ENCODE assay signal across 13 cellular contexts in the genomic region with DNA sequence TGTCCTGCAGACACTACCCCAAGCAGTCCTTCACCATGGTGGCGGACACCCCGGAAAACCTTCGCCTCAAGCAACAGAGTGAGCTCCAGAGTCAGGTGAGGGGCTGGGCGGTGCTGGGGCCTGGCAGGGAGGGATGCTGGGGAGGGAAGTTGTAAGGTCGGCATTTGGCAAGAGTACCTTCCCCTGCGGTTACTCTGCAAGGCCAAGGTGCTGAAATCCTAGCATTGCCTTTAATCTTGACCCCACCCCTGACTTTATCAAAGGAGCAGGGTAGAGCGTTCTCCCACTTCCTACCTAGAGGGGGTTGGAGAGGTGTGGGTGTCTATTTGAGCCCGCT. TPM values are rescaled to one million over a fixed set of nuclear protein-coding genes. Genes with fewer than 3 reads are reported as not detected.
A peak's percentile ranks its signal among the peaks of the same experiment; 100 is the strongest.
DNase-seq lines count a peak whose midpoint lies in the region; ATAC-seq and TF ChIP-seq lines count a peak whose summit lies in the region.
"Had no signal": no experiment of that assay in that cellular context is flagged by ENCODE, and none has a peak within 500 bp of the region (broad histone marks: within the 10 kb centered on the region; RNA-seq: fewer than 3 reads in every experiment).

No MANE protein-coding gene starts in this region.

- H3K36me3 ChIP-seq in subcutaneous abdominal adipose tissue (ENCODE audit: control insufficient read depth in 5 of 5, insufficient read depth in 5 of 5, low read length in 5 of 5) (peaks cover 0 to 80% (median 62%) of the 10 kb centered on the region in 5 donors), tibial nerve (peaks cover 4 to 62% (median 4%) of the 10 kb centered on the region in 3 donors)
- H3K36me3 ChIP-seq: prostate gland had no signal

- H3K4me3 ChIP-seq in subcutaneous abdominal adipose tissue (ENCODE audit: low read depth in 1 of 5, low read length in 5 of 5): no peak overlapping the region
- H3K4me3 ChIP-seq in tibial nerve: no peak overlapping the region
- H3K4me3 ChIP-seq: prostate gland, thoracic aorta had no signal

- peak overlapping the region in 1 of 5 donors; percentile 55 for H3K9ac ChIP-seq in subcutaneous abdominal adipose tissue (ENCODE audit: low read length in 5 of 5)

- H3K36me3 Mint-ChIP-seq in activated T-cell treated with anti-CD3 and anti-CD28 coated beads, Interleukin-2, amount 50 U/mL, for 72 hours (ENCODE audit: insufficient read depth in 2 of 2): peaks cover 4 to 12% of the 10 kb centered on the region in 2 donors
- H3K36me3 Mint-ChIP-seq in T-helper 17 cell (ENCODE audit: low read depth) (peaks cover 3% of the 10 kb centered on the region), immature natural killer cell (peaks cover 9 to 26% (median 9%) of the 10 kb centered on the region in 3 donors)

- H3K27ac ChIP-seq in subcutaneous abdominal adipose tissue (ENCODE audit: low read depth, low read length): peak overlapping the region; percentile 30
- H3K27ac ChIP-seq in tibial nerve: peak overlapping the region in 2 of 4 donors; percentile 23 to 46
- H3K27ac ChIP-seq: prostate gland had no signal

- peak overlapping the region; percentile 89 for H3K27ac Mint-ChIP-seq in activated T-cell treated with anti-CD3 and anti-CD28 coated beads, Interleukin-2, amount 50 U/mL, for 72 hours
- peak overlapping the region; percentile 99 for H3K27ac Mint-ChIP-seq in T-helper 17 cell
- H3K27ac Mint-ChIP-seq in immature natural killer cell: peak overlapping the region; percentile 71 to 97 (median 91)

- no peaks in the 10 kb centered on the region for H3K9me3 Mint-ChIP-seq in activated T-cell treated with anti-CD3 and anti-CD28 coated beads, Interleukin-2, amount 50 U/mL, for 72 hours
- H3K9me3 Mint-ChIP-seq in immature natural killer cell: peaks cover 0 to 4% (median 0%) of the 10 kb centered on the region in 6 donors
- H3K9me3 Mint-ChIP-seq: brain had no signal

- peak in 1 of 2 donors; percentile 4 for ATAC-seq in activated T-cell treated with anti-CD3 and anti-CD28 coated beads, Interleukin-2, amount 50 U/mL, for 72 hours (replicated peaks in 1 of 2)
- ATAC-seq in T-helper 17 cell (peak; percentile 39), omental fat pad (ENCODE audit: low FRiP score) (no peak)

- no peaks in the 10 kb centered on the region for H3K9me3 ChIP-seq in T-helper 17 cell (ENCODE audit: control insufficient read depth, low read length, poor library complexity, severe bottlenecking)
- H3K9me3 ChIP-seq in subcutaneous abdominal adipose tissue (ENCODE audit: control insufficient read depth in 5 of 5, low read length in 5 of 5): no peaks in the 10 kb centered on the region
- no peaks in the 10 kb centered on the region for H3K9me3 ChIP-seq in tibial nerve
- H3K9me3 ChIP-seq: prostate gland, thoracic aorta had no signal

- H3K27me3 ChIP-seq in subcutaneous abdominal adipose tissue (ENCODE audit: control insufficient read depth in 5 of 5, insufficient read depth in 4 of 5, low read length in 5 of 5) (no peaks in the 10 kb centered on the region), tibial nerve (no peaks in the 10 kb centered on the region)

- peaks cover 84% of the 10 kb centered on the region for H3K4me1 Mint-ChIP-seq in activated T-cell treated with anti-CD3 and anti-CD28 coated beads, Interleukin-2, amount 50 U/mL, for 72 hours (ENCODE audit: low read depth)
- H3K4me1 Mint-ChIP-seq in T-helper 17 cell: peaks cover 53% of the 10 kb centered on the region
- peaks cover 97% of the 10 kb centered on the region in 2 donors for H3K4me1 Mint-ChIP-seq in immature natural killer cell

- no peak for TF ChIP-seq CTCF in omental fat pad (IDR thresholded peaks at IDR 0.05)
- TF ChIP-seq CTCF in tibial nerve (IDR thresholded peaks at IDR 0.05): no peak

- no peak for TF ChIP-seq POLR2A in tibial nerve (IDR thresholded peaks at IDR 0.05)

- H3K27me3 Mint-ChIP-seq in activated T-cell treated with anti-CD3 and anti-CD28 coated beads, Interleukin-2, amount 50 U/mL, for 72 hours (ENCODE audit: low read depth): no peaks in the 10 kb centered on the region
- H3K27me3 Mint-ChIP-seq in T-helper 17 cell (no peaks in the 10 kb centered on the region), immature natural killer cell (ENCODE audit: low read depth in 3 of 3) (peaks cover 13 to 56% (median 22%) of the 10 kb centered on the region in 3 donors)
- H3K27me3 Mint-ChIP-seq: brain had no signal

- peak overlapping the region; percentile 25 to 57 for H3K4me3 Mint-ChIP-seq in activated T-cell treated with anti-CD3 and anti-CD28 coated beads, Interleukin-2, amount 50 U/mL, for 72 hours
- H3K4me3 Mint-ChIP-seq in T-helper 17 cell (peak overlapping the region; percentile 74), immature natural killer cell (peak overlapping the region in 4 of 5 donors; percentile 13 to 33 (median 29))
- H3K4me3 Mint-ChIP-seq: brain had no signal

- no peak for TF ChIP-seq EP300 in tibial nerve (IDR thresholded peaks at IDR 0.05)

- 93% methylated on average over 8 of the region's 8 CpGs for WGBS in tibial nerve, 2 donors

- DNase-seq in activated T-cell treated with anti-CD3 and anti-CD28 coated beads, Interleukin-2, amount 50 U/mL, for 72 hours: no peak
- DNase-seq in activated T-cell treated with anti-CD3 and anti-CD28 coated beads, Interleukin-2, amount 50 U/mL, for 48 hours: no peak
- DNase-seq in T-helper 17 cell (no peak), immature natural killer cell (no peak), LoVo (ENCODE audit: low spot score) (no peak), omental fat pad (ENCODE audit: low spot score) (no peak), tibial nerve (ENCODE audit: low spot score in 2 of 2) (no peak)
- DNase-seq: NCI-H146, NCI-H510A treated with DMSO at 0.1 percent for 48 hours had no signal

- H3K4me1 ChIP-seq in subcutaneous abdominal adipose tissue (ENCODE audit: control insufficient read depth in 5 of 5, insufficient read depth in 5 of 5, low read length in 5 of 5) (peaks cover 13 to 64% (median 49%) of the 10 kb centered on the region in 5 donors), tibial nerve (peaks cover 0 to 90% (median 50%) of the 10 kb centered on the region in 4 donors)
- H3K4me1 ChIP-seq: prostate gland had no signal

RNA-seq across cellular contexts. Expression of gene LASP1, which starts 20.5 kb away (rescaled TPM):
- total RNA-seq in activated T-cell treated with anti-CD3 and anti-CD28 coated beads, Interleukin-2, amount 50 U/mL, for 72 hours: 100 to 1,000 TPM; 160 to 172 TPM
- total RNA-seq in T-helper 17 cell (100 to 1,000 TPM; 106 to 115 TPM), omental fat pad (100 to 1,000 TPM; 111 to 174 (median 148) TPM), tibial nerve (100 to 1,000 TPM; 110 to 165 (median 137) TPM)
- polyA plus RNA-seq in immature natural killer cell: 100 to 1,000 TPM in 1 of 3 donors, 10 to 100 TPM in 2; 94.3 to 171 (median 96.5) TPM

RNA-seq across cellular contexts. Expression of gene RPL23, which starts 36.9 kb away (rescaled TPM):
- total RNA-seq in activated T-cell treated with anti-CD3 and anti-CD28 coated beads, Interleukin-2, amount 50 U/mL, for 72 hours: 1,000 to 10,000 TPM; 1,230 to 1,505 TPM
- 1,000 to 10,000 TPM; 1,821 to 1,859 TPM for total RNA-seq in T-helper 17 cell
- 100 to 1,000 TPM; 285 to 713 (median 532) TPM for polyA plus RNA-seq in immature natural killer cell
- 1,000 to 10,000 TPM; 1,566 to 2,133 (median 2,034) TPM for total RNA-seq in omental fat pad
- 1,000 to 10,000 TPM; 1,112 to 1,642 (median 1,331) TPM for total RNA-seq in tibial nerve
